ENCODE assay signal across 6 cellular contexts in the genomic region with DNA sequence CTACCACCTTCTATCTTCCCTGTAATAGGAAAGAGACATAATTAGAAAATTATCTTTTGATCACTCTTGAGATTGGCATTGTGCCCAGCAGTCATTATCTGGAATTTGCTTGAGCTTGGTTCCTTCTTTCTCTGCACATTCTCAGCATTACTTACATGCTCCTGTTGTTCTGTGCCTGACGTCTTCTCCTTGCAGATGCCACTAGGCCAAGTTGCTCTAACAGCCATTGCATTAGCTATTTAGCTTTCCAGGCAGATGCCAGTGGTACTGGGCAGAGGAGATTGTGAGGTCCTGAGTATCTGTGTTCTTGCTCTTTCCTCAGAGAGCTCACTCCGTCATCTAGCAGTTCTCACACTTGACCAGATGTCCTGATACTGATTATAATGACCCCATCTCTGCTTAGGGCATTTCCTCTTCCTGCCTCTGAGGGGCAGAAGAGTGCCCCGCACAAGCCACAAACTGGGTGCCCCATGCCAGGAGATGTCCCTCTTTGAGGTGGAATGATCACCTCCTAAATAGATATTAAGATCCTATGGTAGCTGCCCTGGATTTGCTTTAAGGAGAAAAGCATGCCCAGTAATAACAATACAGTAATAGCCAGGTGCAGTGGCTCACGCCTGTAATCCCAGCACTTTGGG. TPM values are rescaled to one million over a fixed set of nuclear protein-coding genes. Genes with fewer than 3 reads are reported as not detected.
DNase-seq lines count a peak whose midpoint lies in the region; ATAC-seq and TF ChIP-seq lines count a peak whose summit lies in the region.

No MANE protein-coding gene starts in this region.

- no peak for ATAC-seq in stimulated activated effector memory CD8-positive, alpha-beta T cell treated with anti-CD3 and anti-CD28 coated beads, Interleukin-12 subunit alpha, Interleukin-12 subunit beta, amount 100 ng/mL, for 72 hours
- ATAC-seq in GM21723 (IDR thresholded peaks at IDR 0.05; ENCODE audit: unreplicated experiment): no peak

- peak; percentile 25 for TF ChIP-seq CTCF in astrocyte of the cerebellum (IDR thresholded peaks at IDR 0.05; ENCODE audit: low read depth, low read length, missing control alignments)

- CTCF ChIA-PET in activated naive CD4-positive, alpha-beta T cell treated with anti-CD3 and anti-CD28 coated beads for 36 hours (lab: Charles Lee): interaction anchor here (0.6 to 1.7 kb wide), 4 partner anchors 28 to 598 kb away, joined by 3 to 5 read pairs (median 4); a partner anchor contains a TSS

- H3K4me3 ChIP-seq in astrocyte of the cerebellum (ENCODE audit: low read depth, low read length): no peak overlapping the region

- no peak overlapping the region for H3K4me3 Mint-ChIP-seq in activated naive CD4-positive, alpha-beta T cell treated with anti-CD3 and anti-CD28 coated beads for 36 hours
- no peak overlapping the region for H3K4me3 Mint-ChIP-seq in stimulated activated effector memory CD8-positive, alpha-beta T cell treated with anti-CD3 and anti-CD28 coated beads, Interleukin-12 subunit alpha, Interleukin-12 subunit beta, amount 100 ng/mL, for 72 hours

- H3K36me3 Mint-ChIP-seq in activated naive CD4-positive, alpha-beta T cell treated with anti-CD3 and anti-CD28 coated beads for 36 hours (ENCODE audit: low read depth): peaks cover 18% of the 10 kb centered on the region
- peaks cover 76% of the 10 kb centered on the region for H3K36me3 Mint-ChIP-seq in stimulated activated effector memory CD8-positive, alpha-beta T cell treated with anti-CD3 and anti-CD28 coated beads, Interleukin-12 subunit alpha, Interleukin-12 subunit beta, amount 100 ng/mL, for 72 hours

- no peak for DNase-seq in activated naive CD4-positive, alpha-beta T cell treated with anti-CD3 and anti-CD28 coated beads for 36 hours
- DNase-seq in activated naive CD4-positive, alpha-beta T cell (lab: John Stamatoyannopoulos, UW): no peak
- DNase-seq in astrocyte of the cerebellum (ENCODE audit: low read depth) (no peak), COLO829 (ENCODE audit: low spot score) (no peak)
- no peak for DNase-seq in stimulated activated effector memory CD8-positive, alpha-beta T cell treated with anti-CD3 and anti-CD28 coated beads, Interleukin-12 subunit alpha, Interleukin-12 subunit beta, amount 100 ng/mL, for 72 hours (ENCODE audit: low spot score in 2 of 2)

- H3K27ac Mint-ChIP-seq in activated naive CD4-positive, alpha-beta T cell treated with anti-CD3 and anti-CD28 coated beads for 36 hours: peak overlapping the region; percentile 62
- peak overlapping the region; percentile 90 for H3K27ac Mint-ChIP-seq in stimulated activated effector memory CD8-positive, alpha-beta T cell treated with anti-CD3 and anti-CD28 coated beads, Interleukin-12 subunit alpha, Interleukin-12 subunit beta, amount 100 ng/mL, for 72 hours

- no peaks in the 10 kb centered on the region for H3K27me3 Mint-ChIP-seq in activated naive CD4-positive, alpha-beta T cell treated with anti-CD3 and anti-CD28 coated beads for 36 hours (ENCODE audit: low read depth)

- in situ Hi-C loops in astrocyte of the cerebellum (cut with HindIII; ENCODE audit: low sequenced_read_pairs): no loop called here

- intact Hi-C loops in activated naive CD4-positive, alpha-beta T cell treated with anti-CD3 and anti-CD28 coated beads for 36 hours (cut with micrococcal nuclease): loop anchor here (2.0 to 5.0 kb wide), 2 partner anchors 75 to 282 kb away; a partner anchor contains a TSS

- peaks cover 51% of the 10 kb centered on the region for H3K4me1 Mint-ChIP-seq in activated naive CD4-positive, alpha-beta T cell treated with anti-CD3 and anti-CD28 coated beads for 36 hours (ENCODE audit: low read depth)
- H3K4me1 Mint-ChIP-seq in stimulated activated effector memory CD8-positive, alpha-beta T cell treated with anti-CD3 and anti-CD28 coated beads, Interleukin-12 subunit alpha, Interleukin-12 subunit beta, amount 100 ng/mL, for 72 hours: peaks cover 43% of the 10 kb centered on the region

- H3K9me3 Mint-ChIP-seq in activated naive CD4-positive, alpha-beta T cell treated with anti-CD3 and anti-CD28 coated beads for 36 hours: no peaks in the 10 kb centered on the region
- no peaks in the 10 kb centered on the region for H3K9me3 Mint-ChIP-seq in stimulated activated effector memory CD8-positive, alpha-beta T cell treated with anti-CD3 and anti-CD28 coated beads, Interleukin-12 subunit alpha, Interleukin-12 subunit beta, amount 100 ng/mL, for 72 hours

RNA-seq across cellular contexts. Expression of a gene that starts 30.7 kb away (rescaled TPM):
- total RNA-seq in activated naive CD4-positive, alpha-beta T cell treated with anti-CD3 and anti-CD28 coated beads for 36 hours: 10 to 100 TPM; 31.2 to 32.6 TPM

RNA-seq across cellular contexts. Expression of a gene that starts 31.1 kb away (rescaled TPM):
- total RNA-seq in activated naive CD4-positive, alpha-beta T cell treated with anti-CD3 and anti-CD28 coated beads for 36 hours: 1 to 10 TPM; 7.3 to 7.6 TPM

RNA-seq across cellular contexts. Expression of a gene that starts 49.3 kb away (rescaled TPM):
- not detected for total RNA-seq in activated naive CD4-positive, alpha-beta T cell treated with anti-CD3 and anti-CD28 coated beads for 36 hours

RNA-seq across cellular contexts. Expression of a gene that starts 52.4 kb away (rescaled TPM):
- 10 to 100 TPM; 54.7 to 55.6 TPM for total RNA-seq in activated naive CD4-positive, alpha-beta T cell treated with anti-CD3 and anti-CD28 coated beads for 36 hours

RNA-seq across cellular contexts. Expression of a gene that starts 52.7 kb away (rescaled TPM):
- total RNA-seq in activated naive CD4-positive, alpha-beta T cell treated with anti-CD3 and anti-CD28 coated beads for 36 hours: 1 to 10 TPM; 2.8 to 3.1 TPM
